Comparison of ENCODE assay signal across 26 cellular contexts in genomic region chr10:81957976-81958375, GRCh38.
"Had no signal": no experiment of that assay in that cellular context is flagged by ENCODE, and none has a peak within 500 bp of the region (broad histone marks: within the 10 kb centered on the region; RNA-seq: fewer than 3 reads in every experiment).

No MANE protein-coding gene starts in this region.

- ATAC-seq: activated CD4-positive, alpha-beta T cell treated with anti-CD3 and anti-CD28 coated beads for 36 hours; activated T-cell treated with anti-CD3 and anti-CD28 coated beads, Interleukin-2, amount 50 U/mL, for 4 hours; left lung; naive thymus-derived CD4-positive, alpha-beta T cell had no signal

- H3K4me3 ChIP-seq: colonic mucosa, left lung, lung, neural progenitor cell, sigmoid colon, smooth muscle cell, thoracic aorta, upper lobe of left lung had no signal

- H3K27me3 ChIP-seq: colonic mucosa, left lung, neural progenitor cell, sigmoid colon, upper lobe of left lung had no signal

- H3K9me3 Mint-ChIP-seq: activated B cell treated with CpG ODN at 0.5 μM for 24 hours; activated naive CD8-positive, alpha-beta T cell treated with anti-CD3 and anti-CD28 coated beads, Interleukin-2, amount 10 ng/mL, durations not matched to agents 7 days and 5 days; activated T-cell treated with anti-CD3 and anti-CD28 coated beads, Interleukin-2, amount 50 U/mL, for 4 hours; activated T-helper 2 cell treated with anti-CD3 and anti-CD28 coated beads, Interferon-gamma antibody, Interleukin-2, Interleukin-4, amounts not matched to agents 10 μg/mL and 5 μg/mL and 100 μg/mL, durations not matched to agents 14 hours and 24 hours and 36 hours; neural progenitor cell; T-helper 1 cell treated with Interleukin-12 subunit alpha and Interleukin-12 subunit beta and Interleukin-4 antibody, amounts not matched to agents 30 μg/mL and 1 μg/mL, for 36 hours had no signal

- H3K36me3 ChIP-seq: colonic mucosa, left lung, neural progenitor cell, sigmoid colon, thoracic aorta, upper lobe of left lung had no signal

- H3K4me1 ChIP-seq: colonic mucosa, left lung, neural progenitor cell, sigmoid colon, upper lobe of left lung had no signal

- H3K27ac ChIP-seq: colonic mucosa, epithelial cell of prostate, left lung, neural progenitor cell, sigmoid colon, thoracic aorta, upper lobe of left lung had no signal

- H3K27ac Mint-ChIP-seq: activated B cell treated with CpG ODN at 0.5 μM for 24 hours; activated CD4-positive, alpha-beta T cell treated with anti-CD3 and anti-CD28 coated beads for 36 hours; activated naive CD8-positive, alpha-beta T cell treated with anti-CD3 and anti-CD28 coated beads, Interleukin-2, amount 10 ng/mL, durations not matched to agents 7 days and 5 days; activated T-helper 2 cell treated with anti-CD3 and anti-CD28 coated beads, Interferon-gamma antibody, Interleukin-2, Interleukin-4, amounts not matched to agents 10 μg/mL and 5 μg/mL and 100 μg/mL, durations not matched to agents 14 hours and 24 hours and 36 hours; naive thymus-derived CD4-positive, alpha-beta T cell; neural progenitor cell; T-helper 1 cell treated with Interleukin-12 subunit alpha and Interleukin-12 subunit beta and Interleukin-4 antibody, amounts not matched to agents 30 μg/mL and 1 μg/mL, for 36 hours had no signal

- H3K4me2 ChIP-seq: neural progenitor cell, smooth muscle cell had no signal

- H3K27me3 Mint-ChIP-seq: activated B cell treated with CpG ODN at 0.5 μM for 24 hours; activated CD4-positive, alpha-beta T cell treated with anti-CD3 and anti-CD28 coated beads for 36 hours; activated naive CD8-positive, alpha-beta T cell treated with anti-CD3 and anti-CD28 coated beads, Interleukin-2, amount 10 ng/mL, durations not matched to agents 7 days and 5 days; central memory CD8-positive, alpha-beta T cell; naive thymus-derived CD4-positive, alpha-beta T cell had no signal

- H3K36me3 Mint-ChIP-seq: activated naive CD8-positive, alpha-beta T cell treated with anti-CD3 and anti-CD28 coated beads, Interleukin-2, amount 10 ng/mL, durations not matched to agents 7 days and 5 days; naive thymus-derived CD4-positive, alpha-beta T cell; neural progenitor cell had no signal

- DNase-seq: activated B cell treated with CpG ODN at 0.5 μM for 24 hours; activated CD4-positive, alpha-beta T cell treated with anti-CD3 and anti-CD28 coated beads for 36 hours; activated CD4-positive, alpha-beta T cell treated with anti-CD3 and anti-CD28 coated beads, Interleukin-2, amount 50 U/mL, for 4 hours; activated CD8-positive, alpha-beta memory T cell treated with anti-CD3 and anti-CD28 coated beads for 24 hours; activated CD8-positive, alpha-beta memory T cell treated with anti-CD3 and anti-CD28 coated beads, Interleukin-2, amount 50 U/mL, for 4 hours; activated naive CD4-positive, alpha-beta T cell; activated naive CD8-positive, alpha-beta T cell treated with anti-CD3 and anti-CD28 coated beads, Interleukin-2, amount 10 ng/mL, durations not matched to agents 7 days and 5 days; activated T-cell treated with anti-CD3 and anti-CD28 coated beads, Interleukin-2, amount 50 U/mL, for 4 hours; amygdala; colonic mucosa; left lung; naive thymus-derived CD4-positive, alpha-beta T cell; retina; sigmoid colon; stimulated activated CD4-positive, alpha-beta T cell treated with anti-CD3 and anti-CD28 coated beads, Interleukin-2, amount 100 ng/mL, for 48 hours; stimulated activated naive CD4-positive, alpha-beta T cell; T1000; upper lobe of left lung had no signal

- H2AFZ ChIP-seq: neural progenitor cell had no signal

- H3K4me1 Mint-ChIP-seq: activated B cell treated with CpG ODN at 0.5 μM for 24 hours; activated CD4-positive, alpha-beta T cell treated with anti-CD3 and anti-CD28 coated beads for 36 hours; activated naive CD8-positive, alpha-beta T cell treated with anti-CD3 and anti-CD28 coated beads, Interleukin-2, amount 10 ng/mL, durations not matched to agents 7 days and 5 days; central memory CD8-positive, alpha-beta T cell; naive thymus-derived CD4-positive, alpha-beta T cell; neural progenitor cell had no signal

- H3K4me3 Mint-ChIP-seq: activated B cell treated with CpG ODN at 0.5 μM for 24 hours; activated CD4-positive, alpha-beta T cell treated with anti-CD3 and anti-CD28 coated beads for 36 hours; activated naive CD8-positive, alpha-beta T cell treated with anti-CD3 and anti-CD28 coated beads, Interleukin-2, amount 10 ng/mL, durations not matched to agents 7 days and 5 days; activated T-cell treated with anti-CD3 and anti-CD28 coated beads, Interleukin-2, amount 50 U/mL, for 4 hours; central memory CD8-positive, alpha-beta T cell; naive thymus-derived CD4-positive, alpha-beta T cell; neural progenitor cell; T-helper 1 cell treated with Interleukin-12 subunit alpha and Interleukin-12 subunit beta and Interleukin-4 antibody, amounts not matched to agents 30 μg/mL and 1 μg/mL, for 36 hours had no signal
